In genomic region chr16:89246383-89246902, GRCh38 we compare ENCODE assay signal across 9 cellular contexts. TPM values are rescaled to one million over a fixed set of nuclear protein-coding genes. Genes with fewer than 3 reads are reported as not detected.
DNase-seq lines count a peak whose midpoint lies in the region; ATAC-seq, FAIRE-seq and TF ChIP-seq lines count a peak whose summit lies in the region.
"Had no signal": no experiment of that assay in that cellular context is flagged by ENCODE, and none has a peak within 500 bp of the region (broad histone marks: within the 10 kb centered on the region; RNA-seq: fewer than 3 reads in every experiment).

No MANE protein-coding gene starts in this region.

- FAIRE-seq in GM12878 (lab: Jason Lieb, UNC): no peak

- intact Hi-C loops in cardiac septum (cut with DNase I): no loop called here
- intact Hi-C loops in GM12878 (cut with micrococcal nuclease; ENCODE audit: unreplicated experiment): no loop called here
- intact Hi-C loops in lower lobe of right lung (cut with DNase I): no loop called here
- intact Hi-C loops in vagina (cut with DNase I): no loop called here

- H3K4me3 ChIP-seq in right atrium auricular region (peak overlapping the region; percentile 44 to 59), GM12878 (no peak overlapping the region), lower lobe of right lung (peak overlapping the region; percentile 53), vagina (peak overlapping the region; percentile 47 to 55)

- no peaks in the 10 kb centered on the region for H4K20me1 ChIP-seq in GM12878 (ENCODE audit: control insufficient read depth, insufficient read depth)

- H3K27me3 ChIP-seq in right atrium auricular region (no peaks in the 10 kb centered on the region), GM12878 (replicated peaks in 1 of 2; ENCODE audit: control insufficient read depth in 2 of 2, insufficient read depth in 2 of 2, low read length in 1 of 2) (no peaks in the 10 kb centered on the region), lower lobe of right lung (ENCODE audit: low read depth) (no peaks in the 10 kb centered on the region), vagina (no peaks in the 10 kb centered on the region)

- no peak overlapping the region for H3K9ac ChIP-seq in GM12878 (ENCODE audit: control insufficient read depth, insufficient read depth, low read length)

- ATAC-seq in GM12878 (no peak), lower lobe of right lung (peak; percentile 23 to 31), GM19463 (IDR thresholded peaks at IDR 0.05; ENCODE audit: unreplicated experiment) (no peak), HG03439 (IDR thresholded peaks at IDR 0.05; ENCODE audit: unreplicated experiment) (no peak)

- H3K79me2 ChIP-seq in GM12878 (ENCODE audit: control insufficient read depth, insufficient read depth, low read length): peaks cover 4% of the 10 kb centered on the region

- in situ Hi-C loops in GM12878 (cut with MboI): no loop called here

- no peak for TF ChIP-seq RAD21 in GM12878 (IDR thresholded peaks at IDR 0.05; ENCODE audit: insufficient read depth, low read depth, low read length)

- H2AFZ ChIP-seq in GM12878 (ENCODE audit: control insufficient read depth, low read depth, low read length): no peak overlapping the region

- TF ChIP-seq CTCF in right atrium auricular region (IDR thresholded peaks at IDR 0.05) (no peak), GM12878 (IDR thresholded peaks at IDR 0.05 in 2 of 3, conservative IDR thresholded peaks at IDR 0.05 in 1 of 3; ENCODE audit: control insufficient read depth in 2 of 3, extremely low read depth in 1 of 3, insufficient read depth in 1 of 3, low read depth in 3 of 3, low read length in 3 of 3) (no peak), lower lobe of right lung (IDR thresholded peaks at IDR 0.05) (no peak), vagina (IDR thresholded peaks at IDR 0.05) (no peak)

- RAD21 ChIA-PET in GM12878 (lab: Charles Lee; ENCODE audit: unreplicated experiment): no interaction called here

- H3K27ac ChIP-seq in right atrium auricular region (no peak overlapping the region), GM12878 (ENCODE audit: control insufficient read depth, insufficient read depth) (no peak overlapping the region), lower lobe of right lung (peak overlapping the region; percentile 82), vagina (no peak overlapping the region)

- TF ChIP-seq POLR2A in GM12878 (IDR thresholded peaks at IDR 0.05; ENCODE audit: low read depth, low read length) (no peak), vagina (IDR thresholded peaks at IDR 0.05) (no peak)

- POLR2A ChIA-PET in GM12878 (lab: Charles Lee): interaction anchor here (0.6 kb wide), 1 partner anchor 18 kb away, joined by 3 read pairs; no protein-coding TSS in a partner anchor

- 86% methylated on average over 13 of the region's 13 CpGs for WGBS in GM12878 (ENCODE audit: insufficient coverage, insufficient replicate concordance, low lambda C conversion rate, missing lambda C conversion rate)

- no TSS peak for BruUV-seq in GM12878 (replicated peaks; lab: Mats Ljungman, UMichigan)

- CTCF ChIA-PET in GM12878 (lab: Yijun Ruan, JAX): no interaction called here

- no peaks in the 10 kb centered on the region for H3K9me3 ChIP-seq in right atrium auricular region
- peaks cover 4% of the 10 kb centered on the region for H3K9me3 ChIP-seq in GM12878 (replicated peaks; ENCODE audit: control insufficient read depth, insufficient read depth, low read length)
- peaks cover 5% of the 10 kb centered on the region for H3K9me3 ChIP-seq in lower lobe of right lung
- H3K9me3 ChIP-seq in vagina: no peaks in the 10 kb centered on the region

- DNase-seq in right atrium auricular region (ENCODE audit: low spot score) (no peak), cardiac septum (ENCODE audit: low spot score) (no peak), GM12878 (ENCODE audit: low read depth, low spot score) (no peak), lower lobe of right lung (peak; percentile 69), vagina (ENCODE audit: extremely low spot score in 2 of 2) (no peak), NCI-H2196 treated with DMSO at 0.1 percent for 48 hours (lab: John Stamatoyannopoulos, UW; ENCODE audit: unreplicated experiment) (no peak)

- H3K36me3 ChIP-seq in right atrium auricular region: no peaks in the 10 kb centered on the region
- H3K36me3 ChIP-seq in GM12878 (ENCODE audit: control insufficient read depth in 2 of 2, insufficient read depth in 2 of 2, low read length in 1 of 2): no peaks in the 10 kb centered on the region
- no peaks in the 10 kb centered on the region for H3K36me3 ChIP-seq in lower lobe of right lung
- no peaks in the 10 kb centered on the region for H3K36me3 ChIP-seq in vagina

- no peak for TF ChIP-seq EP300 in GM12878 (IDR thresholded peaks at IDR 0.05; ENCODE audit: borderline replicate concordance in 1 of 2, control insufficient read depth in 1 of 2, low read depth in 2 of 2, low read length in 2 of 2)

- SMC1A ChIA-PET in GM12878 (lab: Charles Lee; ENCODE audit: uncharacterized antibody, unreplicated experiment): no interaction called here

- peaks cover 0 to 8% of the 10 kb centered on the region in 2 donors for H3K4me1 ChIP-seq in right atrium auricular region
- H3K4me1 ChIP-seq in GM12878 (ENCODE audit: control insufficient read depth, insufficient read depth, low read length): no peaks in the 10 kb centered on the region; the same call in 1 of the 2 replicates
- peaks cover 7% of the 10 kb centered on the region for H3K4me1 ChIP-seq in lower lobe of right lung
- H3K4me1 ChIP-seq in vagina: peaks cover 15% of the 10 kb centered on the region

- H3K4me2 ChIP-seq in GM12878 (ENCODE audit: control insufficient read depth, insufficient read depth): peak overlapping the region; percentile 54; the same call in 1 of the 2 replicates

TF ChIP-seq in GM12878, 131 proteins besides CTCF, POLR2A, EP300 and RAD21 (continues in another document):
- TF ChIP-seq RCOR1 (conservative IDR thresholded peaks at IDR 0.05; ENCODE audit: low read depth, low read length): no peak
- no peak for TF ChIP-seq ZBTB11 (CRISPR knock-in tag; IDR thresholded peaks at IDR 0.05)

RNA-seq across cellular contexts. Expression of gene ZNF778, which starts 28.9 kb away (rescaled TPM):
- 1 to 10 TPM; 5.7 to 8.0 TPM for total RNA-seq in right atrium auricular region
- 9.7 TPM for total RNA-seq in cardiac septum
- 15.8 and 17.3 TPM in 2 replicates for total RNA-seq in GM12878 (2013; cell fraction: nucleolus; rRNA removed)
- 3.3 and 6.5 TPM in 2 replicates for total RNA-seq in GM12878 (2014; rRNA removed)
- 3.5 and 3.6 TPM in 2 replicates for total RNA-seq in GM12878 (2014; rRNA removed; fragmentation: Illumina TruSeq; extraction: Trizol)
- 6.4 and 9.7 TPM in 2 replicates for total RNA-seq in GM12878 (2021)
- 2.2 TPM for polyA plus RNA-seq in GM12878 (2011; ENCODE audit: low read depth)
- 3.8 and 4.4 TPM in 2 replicates for polyA plus RNA-seq in GM12878 (2011; rRNA removed)
- polyA plus RNA-seq in GM12878 (2011; cell fraction: cytosol; rRNA removed): 2.8 and 3.8 TPM in 2 replicates
- 6.7 and 8.5 TPM in 2 replicates for polyA plus RNA-seq in GM12878 (2011; cell fraction: nucleus; rRNA removed)
- polyA plus RNA-seq in GM12878 (2012): 2.4 and 5.4 TPM in 2 replicates
- 4.3 and 4.6 TPM in 2 replicates for polyA plus RNA-seq in GM12878 (2014; fragmentation: Illumina TruSeq; extraction: Trizol)
- under 1 TPM; 0.20 to 0.40 TPM for polyA plus RNA-seq in GM12878 (2014; fragmentation: Nextera tagmentation; extraction: Ambion mirVana)
- polyA plus RNA-seq in GM12878 (2014; rRNA removed): 4.2 and 5.9 TPM in 2 replicates
- 1 to 10 TPM; 2.3 to 3.8 TPM for polyA plus RNA-seq in GM12878 (2016; fragmentation: Nextera tagmentation; extraction: Ambion mirVana)
- polyA minus RNA-seq in GM12878 (2011; rRNA and poly(A)+ RNA removed): 6.1 and 8.8 TPM in 2 replicates
- polyA minus RNA-seq in GM12878 (2011; cell fraction: cytosol; rRNA and poly(A)+ RNA removed): 1.3 and 3.7 TPM in 2 replicates
- 5.7 and 8.7 TPM in 2 replicates for polyA minus RNA-seq in GM12878 (2011; cell fraction: nucleus; rRNA and poly(A)+ RNA removed)
- total RNA-seq in lower lobe of right lung: 9.7 TPM
- 6.6 TPM for total RNA-seq in vagina

RNA-seq across cellular contexts. Expression of gene SLC22A31, which starts 46.1 kb away (rescaled TPM):
- under 1 TPM in 1 of 2 donors, not detected in 1; 0.75 TPM for total RNA-seq in right atrium auricular region
- not detected for total RNA-seq in cardiac septum
- not detected in 2 replicates for total RNA-seq in GM12878 (2013; cell fraction: nucleolus; rRNA removed)
- total RNA-seq in GM12878 (2014; rRNA removed): not detected in 2 replicates
- not detected in 2 replicates for total RNA-seq in GM12878 (2014; rRNA removed; fragmentation: Illumina TruSeq; extraction: Trizol)
- total RNA-seq in GM12878 (2021): 0.19 TPM in 1 of 2 replicates, not detected in the other
- polyA plus RNA-seq in GM12878 (2011; ENCODE audit: low read depth): not detected
- polyA plus RNA-seq in GM12878 (2011; rRNA removed): 0.20 and 0.23 TPM in 2 replicates
- 0.75 and 0.94 TPM in 2 replicates for polyA plus RNA-seq in GM12878 (2011; cell fraction: cytosol; rRNA removed)
- polyA plus RNA-seq in GM12878 (2011; cell fraction: nucleus; rRNA removed): 12.2 and 13.6 TPM in 2 replicates
- polyA plus RNA-seq in GM12878 (2012): not detected in 2 replicates
- polyA plus RNA-seq in GM12878 (2014; fragmentation: Illumina TruSeq; extraction: Trizol): not detected in 2 replicates
- not detected for polyA plus RNA-seq in GM12878 (2014; fragmentation: Nextera tagmentation; extraction: Ambion mirVana)
- polyA plus RNA-seq in GM12878 (2014; rRNA removed): 0.24 and 0.27 TPM in 2 replicates
- under 1 TPM in 1 of 2 experiments, not detected in 1; 0.13 TPM for polyA plus RNA-seq in GM12878 (2016; fragmentation: Nextera tagmentation; extraction: Ambion mirVana)
- 0.52 TPM in 1 of 2 replicates, not detected in the other for polyA minus RNA-seq in GM12878 (2011; rRNA and poly(A)+ RNA removed)
- polyA minus RNA-seq in GM12878 (2011; cell fraction: cytosol; rRNA and poly(A)+ RNA removed): not detected in 2 replicates
- polyA minus RNA-seq in GM12878 (2011; cell fraction: nucleus; rRNA and poly(A)+ RNA removed): 0.96 TPM in 1 of 2 replicates, not detected in the other
- 132 TPM for total RNA-seq in lower lobe of right lung
- total RNA-seq in vagina: not detected
- total RNA-seq: activated CD8-positive, alpha-beta memory T cell treated with anti-CD3 and anti-CD28 coated beads for 36 hours had no signal

Comparison
In these comparisons a context has a peak if more than half of its experiments do, and no peak if none do; other contexts are left out.
1. ATAC-seq: peak in lower lobe of right lung (2 of 2); none in GM12878 (single experiment), GM19463 (single experiment) and HG03439 (single experiment).
2. RNA of gene SLC22A31, which starts 46.1 kb away (total RNA-seq): 132 TPM in lower lobe of right lung (single experiment); 0.75 TPM in right atrium auricular region, not detected in cardiac septum (single experiment), 0.19 TPM in GM12878 and not detected in vagina (single experiment); every median in the first group is over 10 times any median in the second.